8 cellular contexts compared by ENCODE assay signal in genomic region chr15:99361541-99362185, GRCh38.
DNase-seq lines count a peak whose midpoint lies in the region; ATAC-seq and TF ChIP-seq lines count a peak whose summit lies in the region.
"Had no signal": no experiment of that assay in that cellular context is flagged by ENCODE, and none has a peak within 500 bp of the region (broad histone marks: within the 10 kb centered on the region; RNA-seq: fewer than 3 reads in every experiment).

No MANE protein-coding gene starts in this region.

- DNase-seq in EL (peak; percentile 13), endothelial cell (ENCODE audit: low spot score) (no peak), osteoblast (ENCODE audit: insufficient read length, low spot score, missing footprints) (no peak), NCI-H526 treated with DMSO at 0.1 percent for 48 hours (lab: John Stamatoyannopoulos, UW) (no peak), NCI-H510A (lab: John Stamatoyannopoulos, UW) (no peak)
- DNase-seq: activated CD4-positive, alpha-beta T cell treated with anti-CD3 and anti-CD28 coated beads, Interleukin-2, amount 50 U/mL, for 1 hour had no signal

- no peaks in the 10 kb centered on the region for H3K9me3 Mint-ChIP-seq in endothelial cell (ENCODE audit: unreplicated experiment)

- no peak overlapping the region for H3K9ac ChIP-seq in Loucy (ENCODE audit: low read depth, low read length, poor library complexity, severe bottlenecking)

- H3K27me3 ChIP-seq in Loucy (ENCODE audit: insufficient read depth, low read length, poor library complexity, severe bottlenecking) = no peaks in the 10 kb centered on the region
- no peaks in the 10 kb centered on the region for H3K27me3 ChIP-seq in osteoblast (ENCODE audit: insufficient read depth, low read length)

- no peak overlapping the region for H3K27ac Mint-ChIP-seq in endothelial cell (ENCODE audit: unreplicated experiment)

- H3K9me2 ChIP-seq in Loucy (replicated peaks; ENCODE audit: low read depth, low read length) = no peaks in the 10 kb centered on the region

- H2AFZ ChIP-seq in Loucy (ENCODE audit: low read length) = no peak overlapping the region
- H2AFZ ChIP-seq in osteoblast (ENCODE audit: low read length) = no peak overlapping the region

- peak; percentile 81 for TF ChIP-seq CTCF in Loucy (conservative IDR thresholded peaks at IDR 0.05; ENCODE audit: low read length)
- TF ChIP-seq CTCF in endothelial cell (IDR thresholded peaks at IDR 0.05; ENCODE audit: unreplicated experiment) = peak; percentile 77
- TF ChIP-seq CTCF in osteoblast (IDR thresholded peaks at IDR 0.05; ENCODE audit: extremely low read depth, low read depth, low read length) = peak; percentile 70

- peaks cover 5% of the 10 kb centered on the region; the same call in 1 of the 2 replicates for H3F3A ChIP-seq in Loucy (ENCODE audit: low read depth)

- H3K4me1 ChIP-seq in Loucy (ENCODE audit: insufficient read depth, low read length, poor library complexity, severe bottlenecking) (peaks cover 42% of the 10 kb centered on the region), osteoblast (ENCODE audit: insufficient read depth, low read length) (no peaks in the 10 kb centered on the region)

- H3K27ac ChIP-seq in osteoblast (ENCODE audit: low read depth, low read length) = no peak overlapping the region

- H3K4me3 Mint-ChIP-seq in endothelial cell (ENCODE audit: unreplicated experiment) = no peak overlapping the region

- H3K27me3 Mint-ChIP-seq in endothelial cell (ENCODE audit: unreplicated experiment) = no peaks in the 10 kb centered on the region

- peaks cover 8% of the 10 kb centered on the region for H3K36me3 Mint-ChIP-seq in endothelial cell (ENCODE audit: low read depth, unreplicated experiment)

- H4K20me1 ChIP-seq in Loucy (ENCODE audit: insufficient read depth, low read length, poor library complexity, severe bottlenecking) (no peaks in the 10 kb centered on the region), osteoblast (ENCODE audit: insufficient read depth, low read length) (no peaks in the 10 kb centered on the region)

- ATAC-seq in GM19467 (IDR thresholded peaks at IDR 0.05; ENCODE audit: unreplicated experiment) = no peak

- H3K4me1 Mint-ChIP-seq in endothelial cell (ENCODE audit: unreplicated experiment) = no peaks in the 10 kb centered on the region

- no peaks in the 10 kb centered on the region for H3K36me3 ChIP-seq in Loucy (ENCODE audit: insufficient read depth, low read length)
- no peaks in the 10 kb centered on the region for H3K36me3 ChIP-seq in osteoblast (ENCODE audit: insufficient read depth, low read length)

- H3K9me3 ChIP-seq in Loucy (ENCODE audit: insufficient read depth, low read depth, low read length) = peaks cover 9% of the 10 kb centered on the region; the same call in 1 of the 2 replicates
- no peaks in the 10 kb centered on the region for H3K9me3 ChIP-seq in osteoblast (ENCODE audit: low read depth, low read length)

- H3K79me2 ChIP-seq in Loucy (ENCODE audit: insufficient read depth, low read length) = no peaks in the 10 kb centered on the region
- no peaks in the 10 kb centered on the region for H3K79me2 ChIP-seq in osteoblast (ENCODE audit: insufficient read depth, low read length)

- H3K4me3 ChIP-seq in Loucy (ENCODE audit: low read length, poor library complexity, severe bottlenecking) = no peak overlapping the region
- H3K4me3 ChIP-seq in osteoblast (ENCODE audit: insufficient read depth, low read length) = no peak overlapping the region

- H3K4me2 ChIP-seq in Loucy (ENCODE audit: low read depth, low read length, poor library complexity, severe bottlenecking) = no peak overlapping the region
- H3K4me2 ChIP-seq in osteoblast (ENCODE audit: insufficient read depth, low read length) = no peak overlapping the region
